8 cellular contexts compared by ENCODE assay signal in genomic region chr17:40026816-40027613, GRCh38. TPM values are rescaled to one million over a fixed set of nuclear protein-coding genes. Genes with fewer than 3 reads are reported as not detected.
DNase-seq lines count a peak whose midpoint lies in the region; ATAC-seq and TF ChIP-seq lines count a peak whose summit lies in the region.

No MANE protein-coding gene starts in this region.

- H3K27ac ChIP-seq in PC-3 (ENCODE audit: low read length) (peak overlapping the region; percentile 97), esophagus muscularis mucosa (replicated peaks in 1 of 4) (peak overlapping the region in 3 of 4 donors; percentile 28 to 56 (median 42))
- no peak overlapping the region for H3K27ac ChIP-seq in naive thymus-derived CD4-positive, alpha-beta T cell (ENCODE audit: low read depth, low read length)

- no peaks in the 10 kb centered on the region for H3K27me3 Mint-ChIP-seq in naive thymus-derived CD4-positive, alpha-beta T cell

- TF ChIP-seq CTCF in PC-3 (conservative IDR thresholded peaks at IDR 0.05; ENCODE audit: low read depth, low read length) (peak; percentile 81), esophagus muscularis mucosa (IDR thresholded peaks at IDR 0.05) (peak; percentile 87 to 96 (median 95))

- TF ChIP-seq EP300 in esophagus muscularis mucosa (IDR thresholded peaks at IDR 0.05): no peak

- peak overlapping the region; percentile 82 for H3K9ac ChIP-seq in PC-3 (ENCODE audit: low read length)

- H3K79me2 ChIP-seq in PC-3 (ENCODE audit: low read length): no peaks in the 10 kb centered on the region

- H3K9me3 Mint-ChIP-seq in naive thymus-derived CD4-positive, alpha-beta T cell: no peaks in the 10 kb centered on the region

- peaks cover 10 to 24% (median 22%) of the 10 kb centered on the region in 7 donors for H3K4me1 Mint-ChIP-seq in naive thymus-derived CD4-positive, alpha-beta T cell

- H3K9me3 ChIP-seq in PC-3 (ENCODE audit: low read length): no peaks in the 10 kb centered on the region
- H3K9me3 ChIP-seq in esophagus muscularis mucosa: no peaks in the 10 kb centered on the region
- no peaks in the 10 kb centered on the region for H3K9me3 ChIP-seq in naive thymus-derived CD4-positive, alpha-beta T cell (ENCODE audit: control insufficient read depth in 2 of 3, low read length in 3 of 3)

- WGBS in esophagus muscularis mucosa: 43% methylated on average over 13 of the region's 33 CpGs

- H3K27ac Mint-ChIP-seq in naive thymus-derived CD4-positive, alpha-beta T cell: peak overlapping the region in 2 of 9 donors; percentile 19 to 42

- no TSS peak for BruUV-seq in PC-3 (replicated peaks; lab: Mats Ljungman, UMichigan)

- CTCF ChIA-PET in PC-3 (lab: Charles Lee): interaction anchor here (0.9 to 1.1 kb wide), 4 partner anchors 10 to 86 kb away, joined by 3 to 7 read pairs (median 4); no protein-coding TSS in a partner anchor
- CTCF ChIA-PET in naive thymus-derived CD4-positive, alpha-beta T cell (lab: Charles Lee): interaction anchor here (0.7 to 4.7 kb wide), 21 partner anchors 10 to 404 kb away, joined by 3 to 85 read pairs (median 4); partner anchors contain the start of gene CSF3

- H3F3A ChIP-seq in PC-3 (ENCODE audit: low read length, unreplicated experiment): peaks cover 10% of the 10 kb centered on the region

- H3K36me3 ChIP-seq in PC-3 (ENCODE audit: low read depth, low read length): peaks cover 7% of the 10 kb centered on the region
- H3K36me3 ChIP-seq in esophagus muscularis mucosa: peaks cover 48 to 94% (median 84%) of the 10 kb centered on the region in 4 donors
- H3K36me3 ChIP-seq in naive thymus-derived CD4-positive, alpha-beta T cell (ENCODE audit: control insufficient read depth in 2 of 3, insufficient read depth in 3 of 3, low read length in 3 of 3): peaks cover 3 to 77% (median 14%) of the 10 kb centered on the region in 3 experiments

- no peaks in the 10 kb centered on the region for H4K20me1 ChIP-seq in PC-3 (ENCODE audit: low read length)

- no peak overlapping the region for H3K4me3 ChIP-seq in PC-3 (ENCODE audit: low read length)
- H3K4me3 ChIP-seq in esophagus muscularis mucosa: no peak overlapping the region
- H3K4me3 ChIP-seq in naive thymus-derived CD4-positive, alpha-beta T cell (ENCODE audit: low read length): no peak overlapping the region

- peak overlapping the region in 4 of 10 donors; percentile 14 to 72 (median 36) for H3K4me3 Mint-ChIP-seq in naive thymus-derived CD4-positive, alpha-beta T cell

- TF ChIP-seq POLR2A in esophagus muscularis mucosa (IDR thresholded peaks at IDR 0.05; ENCODE audit: low read depth): no peak

- DNase-seq in DMS 273 treated with DMSO at 0.1 percent for 48 hours (lab: John Stamatoyannopoulos, UW): peak; percentile 40
- DNase-seq in HuH-7.5 (ENCODE audit: low spot score): peak; percentile 87
- peak; percentile 83 for DNase-seq in PC-3
- DNase-seq in activated T-cell treated with anti-CD3 and anti-CD28 coated beads for 48 hours (ENCODE audit: low read depth): peak; percentile 64
- peak; percentile 95 for DNase-seq in esophagus muscularis mucosa (ENCODE audit: extremely low spot score)
- peak; percentile 54 to 81 (median 69) for DNase-seq in naive thymus-derived CD4-positive, alpha-beta T cell
- DNase-seq in stimulated activated CD8-positive, alpha-beta memory T cell treated with anti-CD3 and anti-CD28 coated beads, Interleukin-7, amount 100 ng/mL, for 4 hours (ENCODE audit: low read depth in 2 of 2): peak; percentile 55 to 61

- intact Hi-C loops in PC-3 (cut with micrococcal nuclease): loop anchor here (1.0 to 2.0 kb wide), 2 partner anchors 14 to 68 kb away; no protein-coding TSS in a partner anchor
- intact Hi-C loops in esophagus muscularis mucosa (cut with DNase I): no loop called here
- intact Hi-C loops in naive thymus-derived CD4-positive, alpha-beta T cell (cut with micrococcal nuclease): loop anchor here (1.0 to 5.0 kb wide), 6 partner anchors 14 to 164 kb away; no protein-coding TSS in a partner anchor

- ATAC-seq in PC-3: peak; percentile 72
- peak; percentile 91 for ATAC-seq in naive thymus-derived CD4-positive, alpha-beta T cell
- ATAC-seq in GM21526 (IDR thresholded peaks at IDR 0.05; ENCODE audit: low FRiP score, unreplicated experiment): no peak

- H3K36me3 Mint-ChIP-seq in naive thymus-derived CD4-positive, alpha-beta T cell: peaks cover 10 to 48% (median 15%) of the 10 kb centered on the region in 5 donors

- H3K4me1 ChIP-seq in PC-3 (ENCODE audit: insufficient read depth, low read length): peaks cover 52% of the 10 kb centered on the region
- H3K4me1 ChIP-seq in esophagus muscularis mucosa: peaks cover 31 to 69% (median 63%) of the 10 kb centered on the region in 4 donors
- H3K4me1 ChIP-seq in naive thymus-derived CD4-positive, alpha-beta T cell (ENCODE audit: control insufficient read depth in 2 of 2, insufficient read depth in 2 of 2, low read length in 2 of 2): peaks cover 6 to 26% of the 10 kb centered on the region in 2 donors

- H3K27me3 ChIP-seq in PC-3 (ENCODE audit: low read length) (no peaks in the 10 kb centered on the region), esophagus muscularis mucosa (no peaks in the 10 kb centered on the region)
- H3K27me3 ChIP-seq in naive thymus-derived CD4-positive, alpha-beta T cell (ENCODE audit: control insufficient read depth in 2 of 2, insufficient read depth in 2 of 2, low read length in 2 of 2): no peaks in the 10 kb centered on the region

- peak overlapping the region; percentile 65 for H3K4me2 ChIP-seq in PC-3 (ENCODE audit: low read length)

- peak overlapping the region; percentile 29; the same call in 1 of the 2 replicates for H2AFZ ChIP-seq in PC-3 (ENCODE audit: low read length)

- POLR2A ChIA-PET in PC-3 (lab: Charles Lee; ENCODE audit: unreplicated experiment): no interaction called here
- POLR2A ChIA-PET in naive thymus-derived CD4-positive, alpha-beta T cell (lab: Charles Lee): interaction anchor here (0.7 to 1.7 kb wide), 5 partner anchors 14 to 85 kb away, joined by 3 to 6 read pairs (median 4); partner anchors contain the start of gene PSMD3

- H3K9me2 ChIP-seq in PC-3 (replicated peaks; ENCODE audit: low read length): no peaks in the 10 kb centered on the region

RNA-seq across cellular contexts. Expression of gene CSF3, which starts 11.8 kb away (rescaled TPM):
- total RNA-seq in PC-3 (2014; rRNA removed) (4.0 and 4.3 TPM in 2 replicates), esophagus muscularis mucosa (10 to 100 TPM in 1 of 4 donors, under 1 TPM in 3; 0.32 to 19.4 (median 0.58) TPM)
- not detected for total RNA-seq in naive thymus-derived CD4-positive, alpha-beta T cell
- polyA plus RNA-seq in naive thymus-derived CD4-positive, alpha-beta T cell: not detected

RNA-seq across cellular contexts. Expression of gene MED24, which starts 27.2 kb away (rescaled TPM):
- total RNA-seq in PC-3 (2014; rRNA removed) (73.0 and 78.7 TPM in 2 replicates), esophagus muscularis mucosa (10 to 100 TPM; 33.6 to 43.6 (median 37.4) TPM)
- total RNA-seq in naive thymus-derived CD4-positive, alpha-beta T cell: 100 to 1,000 TPM in 1 of 5 experiments, 10 to 100 TPM in 4; 82.9 to 103 (median 91.4) TPM
- 10 to 100 TPM; 46.7 to 62.7 TPM for polyA plus RNA-seq in naive thymus-derived CD4-positive, alpha-beta T cell

RNA-seq across cellular contexts. Expression of gene THRA, which starts 35.8 kb away (rescaled TPM):
- 6.6 and 11.2 TPM in 2 replicates for total RNA-seq in PC-3 (2014; rRNA removed)
- total RNA-seq in esophagus muscularis mucosa: 100 to 1,000 TPM in 2 of 4 donors, 10 to 100 TPM in 2; 69.7 to 112 (median 85.2) TPM
- total RNA-seq in naive thymus-derived CD4-positive, alpha-beta T cell: 10 to 100 TPM in 4 of 5 experiments, 1 to 10 TPM in 1; 3.2 to 55.9 (median 48.4) TPM
- 10 to 100 TPM; 17.7 to 26.2 TPM for polyA plus RNA-seq in naive thymus-derived CD4-positive, alpha-beta T cell

RNA-seq across cellular contexts. Expression of gene PSMD3, which starts 46.4 kb away (rescaled TPM):
- total RNA-seq in PC-3 (2014; rRNA removed) (267 and 338 TPM in 2 replicates), esophagus muscularis mucosa (100 to 1,000 TPM in 1 of 4 donors, 10 to 100 TPM in 3; 58.1 to 117 (median 84.0) TPM)
- total RNA-seq in naive thymus-derived CD4-positive, alpha-beta T cell: 100 to 1,000 TPM in 1 of 5 experiments, 10 to 100 TPM in 4; 55.7 to 111 (median 68.9) TPM
- polyA plus RNA-seq in naive thymus-derived CD4-positive, alpha-beta T cell: 10 to 100 TPM; 44.6 to 53.1 TPM

Comparison
In these comparisons a context has a peak if more than half of its experiments do, and no peak if none do; other contexts are left out.
1. DNase-seq: peak in every context shown above with its lines; median percentile 95 in esophagus muscularis mucosa; 87 in HuH-7.5; 83 in PC-3; 69 in naive thymus-derived CD4-positive, alpha-beta T cell; 64 in activated T-cell treated with anti-CD3 and anti-CD28 coated beads for 48 hours; 58 in stimulated activated CD8-positive, alpha-beta memory T cell treated with anti-CD3 and anti-CD28 coated beads, Interleukin-7, amount 100 ng/mL, for 4 hours; 40 in DMS 273 treated with DMSO at 0.1 percent for 48 hours.